In the genomic region with DNA sequence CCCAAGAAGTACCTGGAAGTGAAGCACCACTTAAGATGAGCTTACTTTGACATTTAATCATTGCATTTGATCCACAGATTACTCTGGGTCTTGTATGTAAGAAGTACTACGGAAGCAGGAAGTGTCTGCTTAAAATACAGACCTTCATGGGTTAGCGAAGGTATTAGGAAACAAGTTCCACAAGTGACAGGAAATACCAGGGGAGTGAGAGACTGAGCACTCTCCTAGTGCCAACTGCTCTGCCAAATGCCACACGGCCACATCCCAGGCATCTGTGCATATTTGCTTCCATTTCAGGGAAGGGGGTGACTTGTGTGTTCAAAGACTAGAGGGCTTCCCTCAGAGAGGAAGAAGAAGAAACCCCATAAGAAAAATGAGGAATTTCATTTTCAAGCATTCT, we compare ENCODE assay signal across 8 cellular contexts. TPM values are rescaled to one million over a fixed set of nuclear protein-coding genes. Genes with fewer than 3 reads are reported as not detected.
A peak's percentile ranks its signal among the peaks of the same experiment; 100 is the strongest.
DNase-seq lines count a peak whose midpoint lies in the region; ATAC-seq and TF ChIP-seq lines count a peak whose summit lies in the region.

No MANE protein-coding gene starts in this region.

- H3K36me3 ChIP-seq in breast epithelium: no peaks in the 10 kb centered on the region

- TF ChIP-seq POLR2A in breast epithelium (IDR thresholded peaks at IDR 0.05): no peak

- H3K4me1 ChIP-seq in breast epithelium: no peaks in the 10 kb centered on the region

- DNase-seq in DMS53 (lab: John Stamatoyannopoulos, UW) (peak; percentile 70), Kasumi-1 (lab: John Stamatoyannopoulos, UW) (peak; percentile 57 to 58), breast epithelium (ENCODE audit: low spot score in 2 of 2) (peak in 1 of 2 donors; percentile 52), myocyte (ENCODE audit: low read depth) (peak; percentile 77), NCI-H2171 treated with DMSO at 0.1 percent for 48 hours (lab: John Stamatoyannopoulos, UW) (no peak), cortex of kidney (lab: John Stamatoyannopoulos, UW) (no peak)

- intact Hi-C loops in breast epithelium (cut with DNase I; ENCODE audit: low total_unique reads): no loop called here

- no peak for TF ChIP-seq CTCF in breast epithelium (IDR thresholded peaks at IDR 0.05)

- peak overlapping the region; percentile 49 to 50 for H3K27ac ChIP-seq in breast epithelium

- no peaks in the 10 kb centered on the region for H3K27me3 ChIP-seq in breast epithelium

- ATAC-seq in HG03354 (IDR thresholded peaks at IDR 0.05; ENCODE audit: poor library complexity, severe bottlenecking, unreplicated experiment) (no peak), HG02678 (IDR thresholded peaks at IDR 0.05; ENCODE audit: unreplicated experiment) (no peak)

- H3K4me3 ChIP-seq in breast epithelium: no peak overlapping the region

- no peaks in the 10 kb centered on the region for H3K9me3 ChIP-seq in breast epithelium

RNA-seq across cellular contexts. Expression of gene ANK3, which starts 57.2 kb away (rescaled TPM):
- 10 to 100 TPM; 10.2 to 93.2 (median 57.4) TPM for total RNA-seq in breast epithelium
- 24.6 and 29.6 TPM in 2 replicates for total RNA-seq in myocyte
- polyA plus RNA-seq in myocyte (2012): 9.0 TPM

Comparison
In these comparisons a context has a peak if more than half of its experiments do, and no peak if none do; other contexts are left out.
1. DNase-seq: peak in DMS53 (single experiment), Kasumi-1 (2 of 2) and myocyte (single experiment); none in NCI-H2171 treated with DMSO at 0.1 percent for 48 hours (single experiment) and cortex of kidney (single experiment).